In the genomic region with DNA sequence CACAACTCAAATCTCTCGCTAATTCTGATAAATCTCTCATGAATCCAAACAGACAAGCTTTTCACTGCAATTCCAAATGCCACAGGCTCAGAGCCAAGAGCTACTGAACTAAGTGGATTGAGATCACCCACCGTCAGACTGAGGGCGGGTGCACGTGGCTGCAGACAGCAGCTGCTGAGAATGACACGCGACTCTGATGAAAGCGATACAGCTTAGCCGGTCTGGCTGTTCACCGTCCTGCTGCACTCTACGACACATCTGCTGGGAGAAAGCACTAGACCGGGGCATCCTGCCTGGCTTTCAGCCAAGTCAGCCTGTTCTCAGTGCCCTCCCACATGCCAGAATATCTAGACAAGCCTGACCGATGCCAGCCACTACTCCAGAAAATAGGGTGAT, we compare ENCODE assay signal across 8 cellular contexts. TPM values are rescaled to one million over a fixed set of nuclear protein-coding genes. Genes with fewer than 3 reads are reported as not detected.
DNase-seq lines count a peak whose midpoint lies in the region; ATAC-seq, FAIRE-seq and TF ChIP-seq lines count a peak whose summit lies in the region.

No MANE protein-coding gene starts in this region.

- peaks cover 0 to 3% (median 0%) of the 10 kb centered on the region in 3 donors for H3K27me3 Mint-ChIP-seq in CD14-positive monocyte (ENCODE audit: low read depth in 3 of 3)

- peak in 1 of 2 experiments; percentile 30; a peak in 2 of 4 replicates for TF ChIP-seq EP300 in GM12878 (IDR thresholded peaks at IDR 0.05; ENCODE audit: borderline replicate concordance in 1 of 2, control insufficient read depth in 1 of 2, low read depth in 2 of 2, low read length in 2 of 2)

- H3K4me3 Mint-ChIP-seq in CD14-positive monocyte: no peak overlapping the region

- H3K9ac ChIP-seq in GM12878 (ENCODE audit: control insufficient read depth, insufficient read depth, low read length): no peak overlapping the region

- peaks cover 0 to 7% (median 0%) of the 10 kb centered on the region in 7 donors for H3K9me3 Mint-ChIP-seq in CD14-positive monocyte

- H3K27ac Mint-ChIP-seq in CD14-positive monocyte: no peak overlapping the region

- peak overlapping the region; percentile 87 for H3K27ac ChIP-seq in GM12878 (ENCODE audit: control insufficient read depth, insufficient read depth)
- H3K27ac ChIP-seq in layer of hippocampus (ENCODE audit: low read depth, low read length): peak overlapping the region; percentile 2
- H3K27ac ChIP-seq in RWPE1: no peak overlapping the region

- no peaks in the 10 kb centered on the region for H3K9me3 ChIP-seq in GM12878 (replicated peaks; ENCODE audit: control insufficient read depth, insufficient read depth, low read length)

- SMC1A ChIA-PET in GM12878 (lab: Charles Lee; ENCODE audit: uncharacterized antibody, unreplicated experiment): interaction anchor here (1.1 to 1.9 kb wide), 2 partner anchors 44 to 58 kb away, joined by 3 to 4 read pairs; no protein-coding TSS in a partner anchor

- 76% methylated on average over 12 of the region's 12 CpGs for WGBS in GM12878 (ENCODE audit: insufficient coverage, insufficient replicate concordance, low lambda C conversion rate, missing lambda C conversion rate)

- TF ChIP-seq POLR2A in GM12878 (IDR thresholded peaks at IDR 0.05; ENCODE audit: low read depth, low read length): no peak

- peak overlapping the region; percentile 13; the same call in 1 of the 2 replicates for H3K4me2 ChIP-seq in GM12878 (ENCODE audit: control insufficient read depth, insufficient read depth)

- CTCF ChIA-PET in GM12878 (lab: Yijun Ruan, JAX): interaction anchor here (1.4 to 2.9 kb wide), 2 partner anchors 21 to 46 kb away, joined by 4 to 12 read pairs; no protein-coding TSS in a partner anchor
- CTCF ChIA-PET in RWPE1 (lab: Yijun Ruan, JAX): no interaction called here

- peaks cover 3 to 30% of the 10 kb centered on the region in 2 experiments; a peak in 3 of 4 replicates for H3K36me3 ChIP-seq in GM12878 (ENCODE audit: control insufficient read depth in 2 of 2, insufficient read depth in 2 of 2, low read length in 1 of 2)

- peak; percentile 87 for DNase-seq in AG08395 (ENCODE audit: low spot score)
- peak; percentile 96 for DNase-seq in NCI-H2107 treated with DMSO at 0.1 percent for 48 hours (lab: John Stamatoyannopoulos, UW; ENCODE audit: unreplicated experiment)
- peak; percentile 58 for DNase-seq in GM12878 (ENCODE audit: low read depth, low spot score)
- DNase-seq in SIG-M5 treated with dmso at 0.1 percent for 504 hours (lab: John Stamatoyannopoulos, UW; ENCODE audit: unreplicated experiment): no peak
- no peak for DNase-seq in RWPE1 (ENCODE audit: low spot score)
- DNase-seq in CD14-positive monocyte (ENCODE audit: low spot score): no peak

- H4K20me1 ChIP-seq in GM12878 (ENCODE audit: control insufficient read depth, insufficient read depth): no peaks in the 10 kb centered on the region

- H3K36me3 Mint-ChIP-seq in CD14-positive monocyte: peaks cover 72 to 84% of the 10 kb centered on the region in 2 donors

- no peak overlapping the region for H2AFZ ChIP-seq in GM12878 (ENCODE audit: control insufficient read depth, low read depth, low read length)

- POLR2A ChIA-PET in GM12878 (lab: Charles Lee) (no interaction called here), RWPE1 (lab: Yijun Ruan, JAX; ENCODE audit: low non-redundant PET) (interaction anchor here (0.6 kb wide), 1 partner anchor 12 kb away, joined by 3 read pairs; no protein-coding TSS in a partner anchor)

- H3K27me3 ChIP-seq in GM12878 (replicated peaks in 1 of 2; ENCODE audit: control insufficient read depth in 2 of 2, insufficient read depth in 2 of 2, low read length in 1 of 2): no peaks in the 10 kb centered on the region
- H3K27me3 ChIP-seq in layer of hippocampus (ENCODE audit: control insufficient read depth, insufficient read depth, low read length): no peaks in the 10 kb centered on the region

- intact Hi-C loops in GM12878 (cut with micrococcal nuclease; ENCODE audit: unreplicated experiment): no loop called here
- intact Hi-C loops in CD14-positive monocyte (cut with micrococcal nuclease): no loop called here

- RAD21 ChIA-PET in GM12878 (lab: Charles Lee; ENCODE audit: unreplicated experiment): interaction anchor here (0.9 kb wide), 1 partner anchor 45 kb away, joined by 3 read pairs; no protein-coding TSS in a partner anchor

- TF ChIP-seq CTCF in GM12878 (IDR thresholded peaks at IDR 0.05 in 2 of 3, conservative IDR thresholded peaks at IDR 0.05 in 1 of 3; ENCODE audit: control insufficient read depth in 2 of 3, extremely low read depth in 1 of 3, insufficient read depth in 1 of 3, low read depth in 3 of 3, low read length in 3 of 3): no peak
- TF ChIP-seq CTCF in RWPE1 (conservative IDR thresholded peaks at IDR 0.05; ENCODE audit: low read depth): no peak
- no peak for TF ChIP-seq CTCF in CD14-positive monocyte (IDR thresholded peaks at IDR 0.05)

- H3K4me1 Mint-ChIP-seq in CD14-positive monocyte: no peaks in the 10 kb centered on the region

- BruUV-seq in GM12878 (replicated peaks; lab: Mats Ljungman, UMichigan): no TSS peak

- TF ChIP-seq RAD21 in GM12878 (IDR thresholded peaks at IDR 0.05; ENCODE audit: insufficient read depth, low read depth, low read length): no peak

- in situ Hi-C loops in GM12878 (cut with MboI): no loop called here

- H3K4me1 ChIP-seq in GM12878 (ENCODE audit: control insufficient read depth, insufficient read depth, low read length): peaks cover 25% of the 10 kb centered on the region

- peak; percentile 81 for FAIRE-seq in GM12878 (lab: Jason Lieb, UNC)

- H3K4me3 ChIP-seq in GM12878: no peak overlapping the region

- H3K79me2 ChIP-seq in GM12878 (ENCODE audit: control insufficient read depth, insufficient read depth, low read length): peaks cover 3% of the 10 kb centered on the region; the same call in 1 of the 2 replicates

- ATAC-seq in GM19328 (IDR thresholded peaks at IDR 0.05; ENCODE audit: unreplicated experiment) (peak; percentile 57), GM12878 (peak; percentile 79)

TF ChIP-seq in GM12878, 131 proteins besides CTCF, POLR2A, EP300 and RAD21 (continues in another document):
- TF ChIP-seq STAT3 (IDR thresholded peaks at IDR 0.05; ENCODE audit: low read depth, low read length) (no peak), SREBF2 (IDR thresholded peaks at IDR 0.05; ENCODE audit: low read length) (no peak), BMI1 (IDR thresholded peaks at IDR 0.05; ENCODE audit: borderline replicate concordance) (no peak), JUND (IDR thresholded peaks at IDR 0.05; ENCODE audit: low read depth, low read length) (no peak), YBX1 (IDR thresholded peaks at IDR 0.05) (no peak), NFXL1 (IDR thresholded peaks at IDR 0.05; ENCODE audit: borderline replicate concordance) (no peak), ZBED1 (IDR thresholded peaks at IDR 0.05; ENCODE audit: borderline replicate concordance) (no peak), BCL11A (IDR thresholded peaks at IDR 0.05; ENCODE audit: low read depth, low read length) (no peak)
- TF ChIP-seq, protein P1, sequence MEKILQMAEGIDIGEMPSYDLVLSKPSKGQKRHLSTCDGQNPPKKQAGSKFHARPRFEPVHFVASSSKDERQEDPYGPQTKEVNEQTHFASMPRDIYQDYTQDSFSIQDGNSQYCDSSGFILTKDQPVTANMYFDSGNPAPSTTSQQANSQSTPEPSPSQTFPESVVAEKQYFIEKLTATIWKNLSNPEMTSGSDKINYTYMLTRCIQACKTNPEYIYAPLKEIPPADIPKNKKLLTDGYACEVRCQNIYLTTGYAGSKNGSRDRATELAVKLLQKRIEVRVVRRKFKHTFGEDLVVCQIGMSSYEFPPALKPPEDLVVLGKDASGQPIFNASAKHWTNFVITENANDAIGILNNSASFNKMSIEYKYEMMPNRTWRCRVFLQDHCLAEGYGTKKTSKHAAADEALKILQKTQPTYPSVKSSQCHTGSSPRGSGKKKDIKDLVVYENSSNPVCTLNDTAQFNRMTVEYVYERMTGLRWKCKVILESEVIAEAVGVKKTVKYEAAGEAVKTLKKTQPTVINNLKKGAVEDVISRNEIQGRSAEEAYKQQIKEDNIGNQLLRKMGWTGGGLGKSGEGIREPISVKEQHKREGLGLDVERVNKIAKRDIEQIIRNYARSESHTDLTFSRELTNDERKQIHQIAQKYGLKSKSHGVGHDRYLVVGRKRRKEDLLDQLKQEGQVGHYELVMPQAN (conservative IDR thresholded peaks at IDR 0.05): no peak
- TF ChIP-seq, protein P2, sequence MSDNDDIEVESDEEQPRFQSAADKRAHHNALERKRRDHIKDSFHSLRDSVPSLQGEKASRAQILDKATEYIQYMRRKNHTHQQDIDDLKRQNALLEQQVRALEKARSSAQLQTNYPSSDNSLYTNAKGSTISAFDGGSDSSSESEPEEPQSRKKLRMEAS (IDR thresholded peaks at IDR 0.05; ENCODE audit: low read depth, low read length): no peak

RNA-seq across cellular contexts. Expression of a gene that starts 42.6 kb away (rescaled TPM):
- total RNA-seq in GM12878 (2013; cell fraction: nucleolus; rRNA removed): 106 and 116 TPM in 2 replicates
- total RNA-seq in GM12878 (2014; rRNA removed): 34.0 and 36.6 TPM in 2 replicates
- total RNA-seq in GM12878 (2014; rRNA removed; fragmentation: Illumina TruSeq; extraction: Trizol): 24.2 and 26.1 TPM in 2 replicates
- total RNA-seq in GM12878 (2021): 54.8 and 62.1 TPM in 2 replicates
- 13.3 TPM for polyA plus RNA-seq in GM12878 (2011; ENCODE audit: low read depth)
- polyA plus RNA-seq in GM12878 (2011; rRNA removed): 13.4 and 20.3 TPM in 2 replicates
- polyA plus RNA-seq in GM12878 (2011; cell fraction: cytosol; rRNA removed): 24.3 and 37.2 TPM in 2 replicates
- 74.9 and 135 TPM in 2 replicates for polyA plus RNA-seq in GM12878 (2011; cell fraction: nucleus; rRNA removed)
- polyA plus RNA-seq in GM12878 (2012): 33.1 and 37.7 TPM in 2 replicates
- polyA plus RNA-seq in GM12878 (2014; fragmentation: Illumina TruSeq; extraction: Trizol): 25.7 and 34.3 TPM in 2 replicates
- 1 to 10 TPM in 1 of 2 experiments, under 1 TPM in 1; 0.80 to 4.1 TPM for polyA plus RNA-seq in GM12878 (2014; fragmentation: Nextera tagmentation; extraction: Ambion mirVana)
- 39.1 and 59.3 TPM in 2 replicates for polyA plus RNA-seq in GM12878 (2014; rRNA removed)
- 10 to 100 TPM; 31.6 to 37.1 TPM for polyA plus RNA-seq in GM12878 (2016; fragmentation: Nextera tagmentation; extraction: Ambion mirVana)
- 17.8 and 26.1 TPM in 2 replicates for polyA minus RNA-seq in GM12878 (2011; rRNA and poly(A)+ RNA removed)
- polyA minus RNA-seq in GM12878 (2011; cell fraction: cytosol; rRNA and poly(A)+ RNA removed): 9.1 and 10.4 TPM in 2 replicates
- 19.5 and 42.4 TPM in 2 replicates for polyA minus RNA-seq in GM12878 (2011; cell fraction: nucleus; rRNA and poly(A)+ RNA removed)
- polyA plus RNA-seq in CD14-positive monocyte: 10 to 100 TPM; 11.2 to 12.6 TPM

Comparison
In these comparisons a context has a peak if more than half of its experiments do, and no peak if none do; other contexts are left out.
1. DNase-seq: peak in AG08395 (single experiment), NCI-H2107 treated with DMSO at 0.1 percent for 48 hours (single experiment) and GM12878 (single experiment); none in SIG-M5 treated with dmso at 0.1 percent for 504 hours (single experiment), RWPE1 (single experiment) and CD14-positive monocyte (single experiment).